ENCODE assay signal across 23 cellular contexts in genomic region chr9:37956904-37957663, GRCh38. TPM values are rescaled to one million over a fixed set of nuclear protein-coding genes. Genes with fewer than 3 reads are reported as not detected.
DNase-seq lines count a peak whose midpoint lies in the region; ATAC-seq, FAIRE-seq and TF ChIP-seq lines count a peak whose summit lies in the region.
"Had no signal": no experiment of that assay in that cellular context is flagged by ENCODE, and none has a peak within 500 bp of the region (broad histone marks: within the 10 kb centered on the region; RNA-seq: fewer than 3 reads in every experiment).

No MANE protein-coding gene starts in this region.

- H3K27ac Mint-ChIP-seq in mesothelial cell of epicardium (peak overlapping the region; percentile 28), CD14-positive monocyte (peak overlapping the region in 1 of 7 donors; percentile 68)
- H3K27ac Mint-ChIP-seq: activated T-helper 2 cell treated with anti-CD3 and anti-CD28 coated beads, Interferon-gamma antibody, Interleukin-2, Interleukin-4, amounts not matched to agents 10 μg/mL and 5 μg/mL and 100 μg/mL, durations not matched to agents 14 hours and 24 hours and 36 hours; CD4-positive, alpha-beta memory T cell; IgD-negative memory B cell had no signal

- peaks cover 10% of the 10 kb centered on the region for H3K4me1 Mint-ChIP-seq in mesothelial cell of epicardium
- H3K4me1 Mint-ChIP-seq in CD14-positive monocyte, result peaks cover 13% of the 10 kb centered on the region

- FAIRE-seq in GM12891 (lab: Jason Lieb, UNC), result no peak
- FAIRE-seq: islet of Langerhans had no signal

- H3K9me3 Mint-ChIP-seq in mesothelial cell of epicardium, result no peaks in the 10 kb centered on the region
- no peaks in the 10 kb centered on the region for H3K9me3 Mint-ChIP-seq in CD14-positive monocyte
- H3K9me3 Mint-ChIP-seq: activated T-helper 2 cell treated with anti-CD3 and anti-CD28 coated beads, Interferon-gamma antibody, Interleukin-2, Interleukin-4, amounts not matched to agents 10 μg/mL and 5 μg/mL and 100 μg/mL, durations not matched to agents 14 hours and 24 hours and 36 hours; CD4-positive, alpha-beta memory T cell; IgD-negative memory B cell; nephron progenitor cell had no signal

- DNase-seq in Right ventricle myocardium inferior (ENCODE audit: missing footprints) (no peak), cardiac septum (ENCODE audit: low spot score) (no peak), erythroblast (lab: John Stamatoyannopoulos, UW) (peak; percentile 50 to 51), mesothelial cell of epicardium (ENCODE audit: low spot score in 2 of 2, unreplicated experiment in 2 of 2) (no peak), SW480 (ENCODE audit: low spot score) (no peak), HAP-1 (ENCODE audit: low spot score in 2 of 2) (no peak), CD14-positive monocyte (ENCODE audit: low spot score) (no peak), GM12891 (ENCODE audit: insufficient read length, low spot score) (no peak)
- DNase-seq: activated CD4-positive, alpha-beta T cell treated with anti-CD3 and anti-CD28 coated beads for 1 hour; CD4-positive, alpha-beta memory T cell; DMS79; effector memory CD4-positive, alpha-beta T cell; GOT3; NCI-H187; NCI-H524; nephron progenitor cell; T-helper 9 cell; tibial artery had no signal

- no peak overlapping the region for H3K4me3 ChIP-seq in HAP-1
- H3K4me3 ChIP-seq: cardiac muscle cell, SJSA1, tibial artery had no signal

- no peaks in the 10 kb centered on the region for H3K9me3 ChIP-seq in HAP-1
- H3K9me3 ChIP-seq: SJSA1, tibial artery had no signal

- H3K36me3 Mint-ChIP-seq in mesothelial cell of epicardium (peaks cover 31% of the 10 kb centered on the region), CD14-positive monocyte (peaks cover 12 to 21% of the 10 kb centered on the region in 2 donors)
- H3K36me3 Mint-ChIP-seq: CD4-positive, alpha-beta memory T cell had no signal

- H3K27me3 ChIP-seq in HAP-1 (ENCODE audit: low read depth), result no peaks in the 10 kb centered on the region
- H3K27me3 ChIP-seq: cardiac muscle cell, SJSA1, tibial artery had no signal

- in situ Hi-C loops in HAP-1 (cut with MboI; ENCODE audit: low sequenced_read_pairs), result no loop called here

- H3K27me3 Mint-ChIP-seq in mesothelial cell of epicardium (ENCODE audit: low read depth) (no peaks in the 10 kb centered on the region), CD14-positive monocyte (ENCODE audit: low read depth in 3 of 3) (peaks cover 0 to 5% (median 2%) of the 10 kb centered on the region in 3 donors)
- H3K27me3 Mint-ChIP-seq: CD4-positive, alpha-beta memory T cell; IgD-negative memory B cell had no signal

- no peak for TF ChIP-seq POLR2A in erythroblast (IDR thresholded peaks at IDR 0.05; ENCODE audit: low read length)
- TF ChIP-seq POLR2A in GM12891 (IDR thresholded peaks at IDR 0.05; ENCODE audit: low read depth, low read length), result no peak

- no peaks in the 10 kb centered on the region for H3K4me1 ChIP-seq in HAP-1

- H3K4me3 Mint-ChIP-seq in mesothelial cell of epicardium, result no peak overlapping the region
- H3K4me3 Mint-ChIP-seq in CD14-positive monocyte, result no peak overlapping the region
- H3K4me3 Mint-ChIP-seq: CD4-positive, alpha-beta memory T cell; IgD-negative memory B cell; nephron progenitor cell had no signal

- TF ChIP-seq CTCF in mesothelial cell of epicardium (IDR thresholded peaks at IDR 0.05; ENCODE audit: unreplicated experiment), result no peak
- no peak for TF ChIP-seq CTCF in CD14-positive monocyte (IDR thresholded peaks at IDR 0.05)

- intact Hi-C loops in Right ventricle myocardium inferior (cut with DNase I), result no loop called here
- intact Hi-C loops in cardiac septum (cut with DNase I), result loop anchor here (5.0 kb wide), 1 partner anchor 40 kb away; no protein-coding TSS in a partner anchor
- intact Hi-C loops in CD14-positive monocyte (cut with micrococcal nuclease), result no loop called here

- peaks cover 25% of the 10 kb centered on the region for H3K36me3 ChIP-seq in HAP-1 (replicated peaks)

- peak; percentile 61 for ATAC-seq in Right ventricle myocardium inferior

TF ChIP-seq in GM12891, 5 proteins besides CTCF, POLR2A, EP300 and RAD21:
- TF ChIP-seq PAX5 (IDR thresholded peaks at IDR 0.05; ENCODE audit: insufficient read depth, low read length, severe bottlenecking) (no peak), SPI1 (IDR thresholded peaks at IDR 0.05; ENCODE audit: low read depth, low read length) (no peak), POU2F2 (IDR thresholded peaks at IDR 0.05; ENCODE audit: low read depth, low read length) (no peak), POLR2AphosphoS5 (IDR thresholded peaks at IDR 0.05; ENCODE audit: low read depth, low read length) (no peak), TAF1 (IDR thresholded peaks at IDR 0.05; ENCODE audit: low read depth, low read length) (no peak)

RNA-seq across cellular contexts. Expression of gene SLC25A51, which starts 53.2 kb away (rescaled TPM):
- total RNA-seq in Right ventricle myocardium inferior (22.0 TPM), cardiac septum (29.0 TPM), mesothelial cell of epicardium (22.1 to 26.0 TPM (median 22.6 TPM) in 3 replicates)
- polyA plus RNA-seq in CD14-positive monocyte, result 1 to 10 TPM; 5.9 to 8.9 TPM
- 6.9 TPM for polyA plus RNA-seq in GM12891 (2012; ENCODE audit: low read depth, missing spikeins)

Comparison
In these comparisons a context has a peak if more than half of its experiments do, and no peak if none do; other contexts are left out.
1. DNase-seq: peak in erythroblast (2 of 2); none in Right ventricle myocardium inferior (single experiment), cardiac septum (single experiment), mesothelial cell of epicardium (0 of 2), SW480 (single experiment), HAP-1 (0 of 2), CD14-positive monocyte (single experiment) and GM12891 (single experiment).